In the genomic region with DNA sequence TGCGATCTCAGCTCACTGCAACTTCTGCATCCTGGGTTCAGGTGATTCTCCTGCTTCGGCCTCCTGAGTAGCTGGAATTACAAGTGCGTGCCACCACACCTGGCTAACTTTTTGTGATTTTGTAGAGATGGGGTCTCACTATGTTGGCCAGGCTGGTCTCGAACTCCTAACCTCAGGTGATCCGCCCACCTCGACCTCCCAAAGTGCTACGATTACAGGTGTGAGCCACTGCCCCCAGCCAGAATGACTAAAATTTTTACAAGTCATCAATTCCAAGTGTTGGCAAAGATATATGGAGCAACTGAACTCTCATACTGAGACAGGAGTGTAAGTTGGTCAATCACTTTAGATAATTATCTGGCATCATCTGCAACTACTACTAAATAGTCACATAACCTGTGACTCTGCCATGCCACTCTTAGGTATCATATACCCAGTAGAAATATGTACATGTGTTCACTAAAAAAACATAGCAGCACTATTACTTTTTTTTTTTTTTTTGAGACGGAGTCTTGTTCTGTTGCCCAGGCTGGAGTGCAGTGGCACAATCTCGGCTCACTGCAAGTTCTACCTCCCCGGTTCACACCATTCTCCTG, we compare ENCODE assay signal across 2 cellular contexts.
TF ChIP-seq lines count a peak whose summit lies in the region.

No MANE protein-coding gene starts in this region.

TF ChIP-seq in HEK293, 187 proteins besides CTCF, POLR2A, EP300 and RAD21:
- TF ChIP-seq, protein P1, sequence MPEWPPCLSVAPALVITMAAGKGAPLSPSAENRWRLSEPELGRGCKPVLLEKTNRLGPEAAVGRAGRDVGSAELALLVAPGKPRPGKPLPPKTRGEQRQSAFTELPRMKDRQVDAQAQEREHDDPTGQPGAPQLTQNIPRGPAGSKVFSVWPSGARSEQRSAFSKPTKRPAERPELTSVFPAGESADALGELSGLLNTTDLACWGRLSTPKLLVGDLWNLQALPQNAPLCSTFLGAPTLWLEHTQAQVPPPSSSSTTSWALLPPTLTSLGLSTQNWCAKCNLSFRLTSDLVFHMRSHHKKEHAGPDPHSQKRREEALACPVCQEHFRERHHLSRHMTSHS (tag by site-specific recombination; IDR thresholded peaks at IDR 0.05): no peak
- peak; percentile 92 for TF ChIP-seq ZNF121 (tag by site-specific recombination; IDR thresholded peaks at IDR 0.05)

TF ChIP-seq in K562, 482 proteins besides CTCF, POLR2A, EP300 and RAD21:
- TF ChIP-seq XRCC3 (IDR thresholded peaks at IDR 0.05) (no peak), ZNF121 (CRISPR knock-in tag; conservative IDR thresholded peaks at IDR 0.05) (peak; percentile 98), SMAD2 (IDR thresholded peaks at IDR 0.05; ENCODE audit: low read depth, low read length) (no peak), NR2F6 (CRISPR knock-in tag; IDR thresholded peaks at IDR 0.05) (no peak), ZNF764 (CRISPR knock-in tag; IDR thresholded peaks at IDR 0.05; ENCODE audit: low read depth) (no peak), ZNF124 (CRISPR knock-in tag; IDR thresholded peaks at IDR 0.05) (no peak), BCOR (IDR thresholded peaks at IDR 0.05) (peak; percentile 43; the same call in 1 of the 2 replicates), RBFOX2 (IDR thresholded peaks at IDR 0.05; ENCODE audit: low read depth, low read length) (0 out of 2 replicates have a peak, but pooled peaks have one; percentile 11), MCM5 (IDR thresholded peaks at IDR 0.05; ENCODE audit: low read depth) (no peak), TOE1 (IDR thresholded peaks at IDR 0.05; ENCODE audit: borderline replicate concordance) (no peak), TOE1 (CRISPR knock-in tag; IDR thresholded peaks at IDR 0.05; ENCODE audit: borderline replicate concordance, low read depth) (no peak), KLF10 (CRISPR knock-in tag; IDR thresholded peaks at IDR 0.05) (no peak), GTF2F1 (IDR thresholded peaks at IDR 0.05; ENCODE audit: low read depth, low read length) (no peak), CBFA2T2 (conservative IDR thresholded peaks at IDR 0.05) (no peak), ZNF586 (CRISPR knock-in tag; conservative IDR thresholded peaks at IDR 0.05) (no peak), CXXC5 (CRISPR knock-in tag; IDR thresholded peaks at IDR 0.05) (no peak), RBM25 (IDR thresholded peaks at IDR 0.05; ENCODE audit: low read depth, low read length, severe bottlenecking) (peak; percentile 64), HCFC1 (IDR thresholded peaks at IDR 0.05; ENCODE audit: low read depth, low read length) (no peak), SMAD4 (CRISPR knock-in tag; conservative IDR thresholded peaks at IDR 0.05) (no peak)
- TF ChIP-seq, protein P2, sequence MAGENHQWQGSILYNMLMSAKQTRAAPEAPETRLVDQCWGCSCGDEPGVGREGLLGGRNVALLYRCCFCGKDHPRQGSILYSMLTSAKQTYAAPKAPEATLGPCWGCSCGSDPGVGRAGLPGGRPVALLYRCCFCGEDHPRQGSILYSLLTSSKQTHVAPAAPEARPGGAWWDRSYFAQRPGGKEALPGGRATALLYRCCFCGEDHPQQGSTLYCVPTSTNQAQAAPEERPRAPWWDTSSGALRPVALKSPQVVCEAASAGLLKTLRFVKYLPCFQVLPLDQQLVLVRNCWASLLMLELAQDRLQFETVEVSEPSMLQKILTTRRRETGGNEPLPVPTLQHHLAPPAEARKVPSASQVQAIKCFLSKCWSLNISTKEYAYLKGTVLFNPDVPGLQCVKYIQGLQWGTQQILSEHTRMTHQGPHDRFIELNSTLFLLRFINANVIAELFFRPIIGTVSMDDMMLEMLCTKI (IDR thresholded peaks at IDR 0.05; ENCODE audit: partially characterized antibody): no peak
- TF ChIP-seq, protein P3, sequence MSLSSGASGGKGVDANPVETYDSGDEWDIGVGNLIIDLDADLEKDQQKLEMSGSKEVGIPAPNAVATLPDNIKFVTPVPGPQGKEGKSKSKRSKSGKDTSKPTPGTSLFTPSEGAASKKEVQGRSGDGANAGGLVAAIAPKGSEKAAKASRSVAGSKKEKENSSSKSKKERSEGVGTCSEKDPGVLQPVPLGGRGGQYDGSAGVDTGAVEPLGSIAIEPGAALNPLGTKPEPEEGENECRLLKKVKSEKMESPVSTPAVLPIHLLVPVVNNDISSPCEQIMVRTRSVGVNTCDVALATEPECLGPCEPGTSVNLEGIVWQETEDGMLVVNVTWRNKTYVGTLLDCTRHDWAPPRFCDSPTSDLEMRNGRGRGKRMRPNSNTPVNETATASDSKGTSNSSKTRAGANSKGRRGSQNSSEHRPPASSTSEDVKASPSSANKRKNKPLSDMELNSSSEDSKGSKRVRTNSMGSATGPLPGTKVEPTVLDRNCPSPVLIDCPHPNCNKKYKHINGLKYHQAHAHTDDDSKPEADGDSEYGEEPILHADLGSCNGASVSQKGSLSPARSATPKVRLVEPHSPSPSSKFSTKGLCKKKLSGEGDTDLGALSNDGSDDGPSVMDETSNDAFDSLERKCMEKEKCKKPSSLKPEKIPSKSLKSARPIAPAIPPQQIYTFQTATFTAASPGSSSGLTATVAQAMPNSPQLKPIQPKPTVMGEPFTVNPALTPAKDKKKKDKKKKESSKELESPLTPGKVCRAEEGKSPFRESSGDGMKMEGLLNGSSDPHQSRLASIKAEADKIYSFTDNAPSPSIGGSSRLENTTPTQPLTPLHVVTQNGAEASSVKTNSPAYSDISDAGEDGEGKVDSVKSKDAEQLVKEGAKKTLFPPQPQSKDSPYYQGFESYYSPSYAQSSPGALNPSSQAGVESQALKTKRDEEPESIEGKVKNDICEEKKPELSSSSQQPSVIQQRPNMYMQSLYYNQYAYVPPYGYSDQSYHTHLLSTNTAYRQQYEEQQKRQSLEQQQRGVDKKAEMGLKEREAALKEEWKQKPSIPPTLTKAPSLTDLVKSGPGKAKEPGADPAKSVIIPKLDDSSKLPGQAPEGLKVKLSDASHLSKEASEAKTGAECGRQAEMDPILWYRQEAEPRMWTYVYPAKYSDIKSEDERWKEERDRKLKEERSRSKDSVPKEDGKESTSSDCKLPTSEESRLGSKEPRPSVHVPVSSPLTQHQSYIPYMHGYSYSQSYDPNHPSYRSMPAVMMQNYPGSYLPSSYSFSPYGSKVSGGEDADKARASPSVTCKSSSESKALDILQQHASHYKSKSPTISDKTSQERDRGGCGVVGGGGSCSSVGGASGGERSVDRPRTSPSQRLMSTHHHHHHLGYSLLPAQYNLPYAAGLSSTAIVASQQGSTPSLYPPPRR (CRISPR knock-in tag; IDR thresholded peaks at IDR 0.05; ENCODE audit: borderline replicate concordance): no peak
- TF ChIP-seq, protein P4, sequence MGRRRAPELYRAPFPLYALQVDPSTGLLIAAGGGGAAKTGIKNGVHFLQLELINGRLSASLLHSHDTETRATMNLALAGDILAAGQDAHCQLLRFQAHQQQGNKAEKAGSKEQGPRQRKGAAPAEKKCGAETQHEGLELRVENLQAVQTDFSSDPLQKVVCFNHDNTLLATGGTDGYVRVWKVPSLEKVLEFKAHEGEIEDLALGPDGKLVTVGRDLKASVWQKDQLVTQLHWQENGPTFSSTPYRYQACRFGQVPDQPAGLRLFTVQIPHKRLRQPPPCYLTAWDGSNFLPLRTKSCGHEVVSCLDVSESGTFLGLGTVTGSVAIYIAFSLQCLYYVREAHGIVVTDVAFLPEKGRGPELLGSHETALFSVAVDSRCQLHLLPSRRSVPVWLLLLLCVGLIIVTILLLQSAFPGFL (CRISPR knock-in tag; IDR thresholded peaks at IDR 0.05): no peak
- TF ChIP-seq, protein P5, sequence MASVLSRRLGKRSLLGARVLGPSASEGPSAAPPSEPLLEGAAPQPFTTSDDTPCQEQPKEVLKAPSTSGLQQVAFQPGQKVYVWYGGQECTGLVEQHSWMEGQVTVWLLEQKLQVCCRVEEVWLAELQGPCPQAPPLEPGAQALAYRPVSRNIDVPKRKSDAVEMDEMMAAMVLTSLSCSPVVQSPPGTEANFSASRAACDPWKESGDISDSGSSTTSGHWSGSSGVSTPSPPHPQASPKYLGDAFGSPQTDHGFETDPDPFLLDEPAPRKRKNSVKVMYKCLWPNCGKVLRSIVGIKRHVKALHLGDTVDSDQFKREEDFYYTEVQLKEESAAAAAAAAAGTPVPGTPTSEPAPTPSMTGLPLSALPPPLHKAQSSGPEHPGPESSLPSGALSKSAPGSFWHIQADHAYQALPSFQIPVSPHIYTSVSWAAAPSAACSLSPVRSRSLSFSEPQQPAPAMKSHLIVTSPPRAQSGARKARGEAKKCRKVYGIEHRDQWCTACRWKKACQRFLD (CRISPR knock-in tag; IDR thresholded peaks at IDR 0.05): no peak
- TF ChIP-seq, protein P6, sequence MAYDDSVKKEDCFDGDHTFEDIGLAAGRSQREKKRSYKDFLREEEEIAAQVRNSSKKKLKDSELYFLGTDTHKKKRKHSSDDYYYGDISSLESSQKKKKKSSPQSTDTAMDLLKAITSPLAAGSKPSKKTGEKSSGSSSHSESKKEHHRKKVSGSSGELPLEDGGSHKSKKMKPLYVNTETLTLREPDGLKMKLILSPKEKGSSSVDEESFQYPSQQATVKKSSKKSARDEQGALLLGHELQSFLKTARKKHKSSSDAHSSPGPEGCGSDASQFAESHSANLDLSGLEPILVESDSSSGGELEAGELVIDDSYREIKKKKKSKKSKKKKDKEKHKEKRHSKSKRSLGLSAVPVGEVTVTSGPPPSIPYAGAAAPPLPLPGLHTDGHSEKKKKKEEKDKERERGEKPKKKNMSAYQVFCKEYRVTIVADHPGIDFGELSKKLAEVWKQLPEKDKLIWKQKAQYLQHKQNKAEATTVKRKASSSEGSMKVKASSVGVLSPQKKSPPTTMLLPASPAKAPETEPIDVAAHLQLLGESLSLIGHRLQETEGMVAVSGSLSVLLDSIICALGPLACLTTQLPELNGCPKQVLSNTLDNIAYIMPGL (CRISPR knock-in tag; IDR thresholded peaks at IDR 0.05): no peak
TF ChIP-seq in K562: peak in this region for 4.
